Comparison of ENCODE assay signal across 1 cellular context in the genomic region with DNA sequence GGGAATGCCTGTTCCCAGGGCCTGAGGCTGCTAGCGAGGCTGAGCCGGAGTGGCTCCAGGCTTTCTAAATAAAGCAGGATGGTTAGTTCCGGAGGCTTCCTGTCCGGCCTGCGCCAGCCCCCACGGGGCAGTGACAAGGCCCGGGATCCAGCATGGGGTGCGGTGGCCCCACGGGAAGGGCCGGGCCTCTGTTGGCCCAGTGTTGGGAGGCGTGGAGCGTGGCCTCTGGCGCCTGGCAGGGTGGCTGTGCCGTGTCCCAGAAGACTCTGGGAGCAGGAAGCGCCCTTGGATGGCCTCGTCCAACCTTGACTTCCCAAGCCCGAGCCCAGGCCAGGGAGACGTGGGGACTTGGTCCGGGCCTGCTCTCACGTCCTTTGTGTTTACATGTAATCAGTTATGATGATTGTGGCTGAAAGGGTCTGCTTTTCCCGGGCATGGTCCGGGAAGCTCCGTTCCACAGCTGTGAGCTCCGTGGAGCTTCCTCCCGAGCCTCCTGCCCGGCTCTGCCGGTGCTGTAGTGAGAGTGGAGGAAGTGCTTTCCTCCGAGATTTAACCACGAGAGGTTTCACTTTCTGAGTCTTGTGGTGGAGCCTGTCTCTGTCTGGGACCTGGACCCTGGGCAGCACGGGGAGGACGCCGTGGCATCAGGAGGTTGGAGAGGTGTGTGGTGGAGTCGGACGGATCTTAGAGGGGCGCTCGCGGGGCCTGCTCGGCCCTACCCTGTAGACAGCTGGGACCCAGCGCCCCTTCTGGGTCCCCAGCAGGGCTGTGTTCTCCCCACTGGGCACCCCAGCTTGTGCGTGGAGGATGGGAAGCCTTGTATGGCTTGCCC.
A peak's percentile ranks its signal among the peaks of the same experiment; 100 is the strongest.
TF ChIP-seq lines count a peak whose summit lies in the region.

No MANE protein-coding gene starts in this region.

TF ChIP-seq in HepG2, 621 proteins besides CTCF, POLR2A, EP300 and RAD21:
- TF ChIP-seq ZNF776 (CRISPR knock-in tag; IDR thresholded peaks at IDR 0.05), result no peak
- no peak for TF ChIP-seq SOX13 (IDR thresholded peaks at IDR 0.05)
- TF ChIP-seq SOX13 (CRISPR knock-in tag; conservative IDR thresholded peaks at IDR 0.05 in 1 of 2, IDR thresholded peaks at IDR 0.05 in 1 of 2), result no peak
- TF ChIP-seq, protein P1, sequence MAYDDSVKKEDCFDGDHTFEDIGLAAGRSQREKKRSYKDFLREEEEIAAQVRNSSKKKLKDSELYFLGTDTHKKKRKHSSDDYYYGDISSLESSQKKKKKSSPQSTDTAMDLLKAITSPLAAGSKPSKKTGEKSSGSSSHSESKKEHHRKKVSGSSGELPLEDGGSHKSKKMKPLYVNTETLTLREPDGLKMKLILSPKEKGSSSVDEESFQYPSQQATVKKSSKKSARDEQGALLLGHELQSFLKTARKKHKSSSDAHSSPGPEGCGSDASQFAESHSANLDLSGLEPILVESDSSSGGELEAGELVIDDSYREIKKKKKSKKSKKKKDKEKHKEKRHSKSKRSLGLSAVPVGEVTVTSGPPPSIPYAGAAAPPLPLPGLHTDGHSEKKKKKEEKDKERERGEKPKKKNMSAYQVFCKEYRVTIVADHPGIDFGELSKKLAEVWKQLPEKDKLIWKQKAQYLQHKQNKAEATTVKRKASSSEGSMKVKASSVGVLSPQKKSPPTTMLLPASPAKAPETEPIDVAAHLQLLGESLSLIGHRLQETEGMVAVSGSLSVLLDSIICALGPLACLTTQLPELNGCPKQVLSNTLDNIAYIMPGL (CRISPR knock-in tag; IDR thresholded peaks at IDR 0.05; ENCODE audit: borderline replicate concordance in 1 of 2, low read depth in 1 of 2), result no peak
- TF ChIP-seq, protein P2, sequence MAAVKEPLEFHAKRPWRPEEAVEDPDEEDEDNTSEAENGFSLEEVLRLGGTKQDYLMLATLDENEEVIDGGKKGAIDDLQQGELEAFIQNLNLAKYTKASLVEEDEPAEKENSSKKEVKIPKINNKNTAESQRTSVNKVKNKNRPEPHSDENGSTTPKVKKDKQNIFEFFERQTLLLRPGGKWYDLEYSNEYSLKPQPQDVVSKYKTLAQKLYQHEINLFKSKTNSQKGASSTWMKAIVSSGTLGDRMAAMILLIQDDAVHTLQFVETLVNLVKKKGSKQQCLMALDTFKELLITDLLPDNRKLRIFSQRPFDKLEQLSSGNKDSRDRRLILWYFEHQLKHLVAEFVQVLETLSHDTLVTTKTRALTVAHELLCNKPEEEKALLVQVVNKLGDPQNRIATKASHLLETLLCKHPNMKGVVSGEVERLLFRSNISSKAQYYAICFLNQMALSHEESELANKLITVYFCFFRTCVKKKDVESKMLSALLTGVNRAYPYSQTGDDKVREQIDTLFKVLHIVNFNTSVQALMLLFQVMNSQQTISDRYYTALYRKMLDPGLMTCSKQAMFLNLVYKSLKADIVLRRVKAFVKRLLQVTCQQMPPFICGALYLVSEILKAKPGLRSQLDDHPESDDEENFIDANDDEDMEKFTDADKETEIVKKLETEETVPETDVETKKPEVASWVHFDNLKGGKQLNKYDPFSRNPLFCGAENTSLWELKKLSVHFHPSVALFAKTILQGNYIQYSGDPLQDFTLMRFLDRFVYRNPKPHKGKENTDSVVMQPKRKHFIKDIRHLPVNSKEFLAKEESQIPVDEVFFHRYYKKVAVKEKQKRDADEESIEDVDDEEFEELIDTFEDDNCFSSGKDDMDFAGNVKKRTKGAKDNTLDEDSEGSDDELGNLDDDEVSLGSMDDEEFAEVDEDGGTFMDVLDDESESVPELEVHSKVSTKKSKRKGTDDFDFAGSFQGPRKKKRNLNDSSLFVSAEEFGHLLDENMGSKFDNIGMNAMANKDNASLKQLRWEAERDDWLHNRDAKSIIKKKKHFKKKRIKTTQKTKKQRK (IDR thresholded peaks at IDR 0.05; ENCODE audit: low read length), result no peak
- TF ChIP-seq, protein P3, sequence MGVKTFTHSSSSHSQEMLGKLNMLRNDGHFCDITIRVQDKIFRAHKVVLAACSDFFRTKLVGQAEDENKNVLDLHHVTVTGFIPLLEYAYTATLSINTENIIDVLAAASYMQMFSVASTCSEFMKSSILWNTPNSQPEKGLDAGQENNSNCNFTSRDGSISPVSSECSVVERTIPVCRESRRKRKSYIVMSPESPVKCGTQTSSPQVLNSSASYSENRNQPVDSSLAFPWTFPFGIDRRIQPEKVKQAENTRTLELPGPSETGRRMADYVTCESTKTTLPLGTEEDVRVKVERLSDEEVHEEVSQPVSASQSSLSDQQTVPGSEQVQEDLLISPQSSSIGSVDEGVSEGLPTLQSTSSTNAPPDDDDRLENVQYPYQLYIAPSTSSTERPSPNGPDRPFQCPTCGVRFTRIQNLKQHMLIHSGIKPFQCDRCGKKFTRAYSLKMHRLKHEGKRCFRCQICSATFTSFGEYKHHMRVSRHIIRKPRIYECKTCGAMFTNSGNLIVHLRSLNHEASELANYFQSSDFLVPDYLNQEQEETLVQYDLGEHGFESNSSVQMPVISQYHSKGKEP (CRISPR knock-in tag; IDR thresholded peaks at IDR 0.05), result no peak
- TF ChIP-seq, protein P4, sequence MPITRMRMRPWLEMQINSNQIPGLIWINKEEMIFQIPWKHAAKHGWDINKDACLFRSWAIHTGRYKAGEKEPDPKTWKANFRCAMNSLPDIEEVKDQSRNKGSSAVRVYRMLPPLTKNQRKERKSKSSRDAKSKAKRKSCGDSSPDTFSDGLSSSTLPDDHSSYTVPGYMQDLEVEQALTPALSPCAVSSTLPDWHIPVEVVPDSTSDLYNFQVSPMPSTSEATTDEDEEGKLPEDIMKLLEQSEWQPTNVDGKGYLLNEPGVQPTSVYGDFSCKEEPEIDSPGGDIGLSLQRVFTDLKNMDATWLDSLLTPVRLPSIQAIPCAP (CRISPR knock-in tag; IDR thresholded peaks at IDR 0.05; ENCODE audit: low read depth), result no peak
- no peak for TF ChIP-seq FOXJ3 (CRISPR knock-in tag; IDR thresholded peaks at IDR 0.05; ENCODE audit: borderline replicate concordance)
- no peak for TF ChIP-seq HHEX (CRISPR knock-in tag; IDR thresholded peaks at IDR 0.05)
- no peak for TF ChIP-seq MTA3 (CRISPR knock-in tag; IDR thresholded peaks at IDR 0.05)
- TF ChIP-seq, protein P5, sequence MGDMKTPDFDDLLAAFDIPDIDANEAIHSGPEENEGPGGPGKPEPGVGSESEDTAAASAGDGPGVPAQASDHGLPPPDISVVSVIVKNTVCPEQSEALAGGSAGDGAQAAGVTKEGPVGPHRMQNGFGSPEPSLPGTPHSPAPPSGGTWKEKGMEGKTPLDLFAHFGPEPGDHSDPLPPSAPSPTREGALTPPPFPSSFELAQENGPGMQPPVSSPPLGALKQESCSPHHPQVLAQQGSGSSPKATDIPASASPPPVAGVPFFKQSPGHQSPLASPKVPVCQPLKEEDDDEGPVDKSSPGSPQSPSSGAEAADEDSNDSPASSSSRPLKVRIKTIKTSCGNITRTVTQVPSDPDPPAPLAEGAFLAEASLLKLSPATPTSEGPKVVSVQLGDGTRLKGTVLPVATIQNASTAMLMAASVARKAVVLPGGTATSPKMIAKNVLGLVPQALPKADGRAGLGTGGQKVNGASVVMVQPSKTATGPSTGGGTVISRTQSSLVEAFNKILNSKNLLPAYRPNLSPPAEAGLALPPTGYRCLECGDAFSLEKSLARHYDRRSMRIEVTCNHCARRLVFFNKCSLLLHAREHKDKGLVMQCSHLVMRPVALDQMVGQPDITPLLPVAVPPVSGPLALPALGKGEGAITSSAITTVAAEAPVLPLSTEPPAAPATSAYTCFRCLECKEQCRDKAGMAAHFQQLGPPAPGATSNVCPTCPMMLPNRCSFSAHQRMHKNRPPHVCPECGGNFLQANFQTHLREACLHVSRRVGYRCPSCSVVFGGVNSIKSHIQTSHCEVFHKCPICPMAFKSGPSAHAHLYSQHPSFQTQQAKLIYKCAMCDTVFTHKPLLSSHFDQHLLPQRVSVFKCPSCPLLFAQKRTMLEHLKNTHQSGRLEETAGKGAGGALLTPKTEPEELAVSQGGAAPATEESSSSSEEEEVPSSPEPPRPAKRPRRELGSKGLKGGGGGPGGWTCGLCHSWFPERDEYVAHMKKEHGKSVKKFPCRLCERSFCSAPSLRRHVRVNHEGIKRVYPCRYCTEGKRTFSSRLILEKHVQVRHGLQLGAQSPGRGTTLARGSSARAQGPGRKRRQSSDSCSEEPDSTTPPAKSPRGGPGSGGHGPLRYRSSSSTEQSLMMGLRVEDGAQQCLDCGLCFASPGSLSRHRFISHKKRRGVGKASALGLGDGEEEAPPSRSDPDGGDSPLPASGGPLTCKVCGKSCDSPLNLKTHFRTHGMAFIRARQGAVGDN (CRISPR knock-in tag; IDR thresholded peaks at IDR 0.05), result peak; percentile 34; the same call in 1 of the 2 replicates
- TF ChIP-seq, protein P6, sequence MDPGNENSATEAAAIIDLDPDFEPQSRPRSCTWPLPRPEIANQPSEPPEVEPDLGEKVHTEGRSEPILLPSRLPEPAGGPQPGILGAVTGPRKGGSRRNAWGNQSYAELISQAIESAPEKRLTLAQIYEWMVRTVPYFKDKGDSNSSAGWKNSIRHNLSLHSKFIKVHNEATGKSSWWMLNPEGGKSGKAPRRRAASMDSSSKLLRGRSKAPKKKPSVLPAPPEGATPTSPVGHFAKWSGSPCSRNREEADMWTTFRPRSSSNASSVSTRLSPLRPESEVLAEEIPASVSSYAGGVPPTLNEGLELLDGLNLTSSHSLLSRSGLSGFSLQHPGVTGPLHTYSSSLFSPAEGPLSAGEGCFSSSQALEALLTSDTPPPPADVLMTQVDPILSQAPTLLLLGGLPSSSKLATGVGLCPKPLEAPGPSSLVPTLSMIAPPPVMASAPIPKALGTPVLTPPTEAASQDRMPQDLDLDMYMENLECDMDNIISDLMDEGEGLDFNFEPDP (CRISPR knock-in tag; conservative IDR thresholded peaks at IDR 0.05), result 0 out of 2 replicates have a peak, but pooled peaks have one; percentile 81
- TF ChIP-seq, protein P7, sequence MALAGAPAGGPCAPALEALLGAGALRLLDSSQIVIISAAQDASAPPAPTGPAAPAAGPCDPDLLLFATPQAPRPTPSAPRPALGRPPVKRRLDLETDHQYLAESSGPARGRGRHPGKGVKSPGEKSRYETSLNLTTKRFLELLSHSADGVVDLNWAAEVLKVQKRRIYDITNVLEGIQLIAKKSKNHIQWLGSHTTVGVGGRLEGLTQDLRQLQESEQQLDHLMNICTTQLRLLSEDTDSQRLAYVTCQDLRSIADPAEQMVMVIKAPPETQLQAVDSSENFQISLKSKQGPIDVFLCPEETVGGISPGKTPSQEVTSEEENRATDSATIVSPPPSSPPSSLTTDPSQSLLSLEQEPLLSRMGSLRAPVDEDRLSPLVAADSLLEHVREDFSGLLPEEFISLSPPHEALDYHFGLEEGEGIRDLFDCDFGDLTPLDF (CRISPR knock-in tag; IDR thresholded peaks at IDR 0.05), result no peak
- no peak for TF ChIP-seq MAFF (IDR thresholded peaks at IDR 0.05; ENCODE audit: low read depth, low read length)
- 0 out of 2 replicates have a peak, but pooled peaks have one; percentile 11 for TF ChIP-seq ZFY (CRISPR knock-in tag; IDR thresholded peaks at IDR 0.05)
- no peak for TF ChIP-seq PLRG1 (conservative IDR thresholded peaks at IDR 0.05)
- TF ChIP-seq ZZZ3 (CRISPR knock-in tag; IDR thresholded peaks at IDR 0.05; ENCODE audit: borderline replicate concordance), result no peak
- TF ChIP-seq, protein P8, sequence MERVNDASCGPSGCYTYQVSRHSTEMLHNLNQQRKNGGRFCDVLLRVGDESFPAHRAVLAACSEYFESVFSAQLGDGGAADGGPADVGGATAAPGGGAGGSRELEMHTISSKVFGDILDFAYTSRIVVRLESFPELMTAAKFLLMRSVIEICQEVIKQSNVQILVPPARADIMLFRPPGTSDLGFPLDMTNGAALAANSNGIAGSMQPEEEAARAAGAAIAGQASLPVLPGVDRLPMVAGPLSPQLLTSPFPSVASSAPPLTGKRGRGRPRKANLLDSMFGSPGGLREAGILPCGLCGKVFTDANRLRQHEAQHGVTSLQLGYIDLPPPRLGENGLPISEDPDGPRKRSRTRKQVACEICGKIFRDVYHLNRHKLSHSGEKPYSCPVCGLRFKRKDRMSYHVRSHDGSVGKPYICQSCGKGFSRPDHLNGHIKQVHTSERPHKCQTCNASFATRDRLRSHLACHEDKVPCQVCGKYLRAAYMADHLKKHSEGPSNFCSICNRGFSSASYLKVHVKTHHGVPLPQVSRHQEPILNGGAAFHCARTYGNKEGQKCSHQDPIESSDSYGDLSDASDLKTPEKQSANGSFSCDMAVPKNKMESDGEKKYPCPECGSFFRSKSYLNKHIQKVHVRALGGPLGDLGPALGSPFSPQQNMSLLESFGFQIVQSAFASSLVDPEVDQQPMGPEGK (CRISPR knock-in tag; IDR thresholded peaks at IDR 0.05), result no peak
- TF ChIP-seq, protein P9, sequence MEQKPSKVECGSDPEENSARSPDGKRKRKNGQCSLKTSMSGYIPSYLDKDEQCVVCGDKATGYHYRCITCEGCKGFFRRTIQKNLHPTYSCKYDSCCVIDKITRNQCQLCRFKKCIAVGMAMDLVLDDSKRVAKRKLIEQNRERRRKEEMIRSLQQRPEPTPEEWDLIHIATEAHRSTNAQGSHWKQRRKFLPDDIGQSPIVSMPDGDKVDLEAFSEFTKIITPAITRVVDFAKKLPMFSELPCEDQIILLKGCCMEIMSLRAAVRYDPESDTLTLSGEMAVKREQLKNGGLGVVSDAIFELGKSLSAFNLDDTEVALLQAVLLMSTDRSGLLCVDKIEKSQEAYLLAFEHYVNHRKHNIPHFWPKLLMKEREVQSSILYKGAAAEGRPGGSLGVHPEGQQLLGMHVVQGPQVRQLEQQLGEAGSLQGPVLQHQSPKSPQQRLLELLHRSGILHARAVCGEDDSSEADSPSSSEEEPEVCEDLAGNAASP (CRISPR knock-in tag; IDR thresholded peaks at IDR 0.05; ENCODE audit: borderline replicate concordance), result no peak
- no peak for TF ChIP-seq BORCS8-MEF2B (CRISPR knock-in tag; IDR thresholded peaks at IDR 0.05)
- no peak for TF ChIP-seq ZNF367 (CRISPR knock-in tag; IDR thresholded peaks at IDR 0.05; ENCODE audit: borderline replicate concordance)
- no peak for TF ChIP-seq ZNF720 (CRISPR knock-in tag; IDR thresholded peaks at IDR 0.05)
- TF ChIP-seq SKI (IDR thresholded peaks at IDR 0.05; ENCODE audit: partially characterized antibody), result no peak
- TF ChIP-seq, protein P10, sequence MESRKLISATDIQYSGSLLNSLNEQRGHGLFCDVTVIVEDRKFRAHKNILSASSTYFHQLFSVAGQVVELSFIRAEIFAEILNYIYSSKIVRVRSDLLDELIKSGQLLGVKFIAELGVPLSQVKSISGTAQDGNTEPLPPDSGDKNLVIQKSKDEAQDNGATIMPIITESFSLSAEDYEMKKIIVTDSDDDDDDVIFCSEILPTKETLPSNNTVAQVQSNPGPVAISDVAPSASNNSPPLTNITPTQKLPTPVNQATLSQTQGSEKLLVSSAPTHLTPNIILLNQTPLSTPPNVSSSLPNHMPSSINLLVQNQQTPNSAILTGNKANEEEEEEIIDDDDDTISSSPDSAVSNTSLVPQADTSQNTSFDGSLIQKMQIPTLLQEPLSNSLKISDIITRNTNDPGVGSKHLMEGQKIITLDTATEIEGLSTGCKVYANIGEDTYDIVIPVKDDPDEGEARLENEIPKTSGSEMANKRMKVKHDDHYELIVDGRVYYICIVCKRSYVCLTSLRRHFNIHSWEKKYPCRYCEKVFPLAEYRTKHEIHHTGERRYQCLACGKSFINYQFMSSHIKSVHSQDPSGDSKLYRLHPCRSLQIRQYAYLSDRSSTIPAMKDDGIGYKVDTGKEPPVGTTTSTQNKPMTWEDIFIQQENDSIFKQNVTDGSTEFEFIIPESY (CRISPR knock-in tag; IDR thresholded peaks at IDR 0.05), result peak; percentile 44; the same call in 1 of the 2 replicates
- TF ChIP-seq KLF9 (CRISPR knock-in tag; IDR thresholded peaks at IDR 0.05; ENCODE audit: low read depth), result no peak
